ENCODE assay signal across 25 cellular contexts in genomic region chr1:109131800-109132199, GRCh38. TPM values are rescaled to one million over a fixed set of nuclear protein-coding genes. Genes with fewer than 3 reads are reported as not detected.
"Had no signal": no experiment of that assay in that cellular context is flagged by ENCODE, and none has a peak within 500 bp of the region (broad histone marks: within the 10 kb centered on the region; RNA-seq: fewer than 3 reads in every experiment).

No MANE protein-coding gene starts in this region.

- H3K27me3 ChIP-seq: MG63, Peyer's patch, SJCRH30 had no signal

- H3K4me1 ChIP-seq: SJCRH30 had no signal

- H3K36me3 Mint-ChIP-seq: IgD-negative memory B cell had no signal

- FAIRE-seq: HTR-8/SVneo had no signal

- H3K4me2 ChIP-seq: PC-9 had no signal

- H3K27me3 Mint-ChIP-seq: IgD-negative memory B cell had no signal

- H2AFZ ChIP-seq: PC-9 had no signal

- DNase-seq: KBM-7; MG63; NCI-H1092; NCI-H1105 treated with DMSO at 0.1 percent for 48 hours; NCI-H1417 treated with DMSO at 0.1 percent for 48 hours; NCI-H146; NCI-H1694 treated with DMSO at 0.1 percent for 48 hours; NCI-H1930; NCI-H2081 treated with DMSO at 0.1 percent for 48 hours; NCI-H2171; NCI-H226; NCI-H446; NCI-H510A; NCI-H524 treated with DMSO at 0.1 percent for 48 hours; NCI-H69; NCI-H774; NK-92 treated with Interleukin-12 subunit alpha and Interleukin-12 subunit beta, amount 100 ng/mL, for 24 hours; Peyer's patch; SHP77 treated with DMSO at 0.1 percent for 48 hours; SJCRH30 had no signal

- H3K9me3 Mint-ChIP-seq: IgD-negative memory B cell had no signal

- H3K4me3 ChIP-seq: MG63, PC-9, Peyer's patch, SJCRH30 had no signal

- H3K9me3 ChIP-seq: MG63, Peyer's patch, SJCRH30 had no signal

- H3K36me3 ChIP-seq: MG63, Peyer's patch, SJCRH30 had no signal

- H3K4me3 Mint-ChIP-seq: IgD-negative memory B cell had no signal

- H3K27ac ChIP-seq: HL-60, PC-9, Peyer's patch, SJCRH30 had no signal

RNA-seq across cellular contexts. Expression of gene ELAPOR1, which starts 17.9 kb away (rescaled TPM):
- total RNA-seq: OCI-LY7, SJCRH30 had no signal
